In genomic region chr19:970695-971094, GRCh38 we compare ENCODE assay signal across 9 cellular contexts. TPM values are rescaled to one million over a fixed set of nuclear protein-coding genes. Genes with fewer than 3 reads are reported as not detected.
DNase-seq lines count a peak whose midpoint lies in the region; ATAC-seq and TF ChIP-seq lines count a peak whose summit lies in the region.
"Had no signal": no experiment of that assay in that cellular context is flagged by ENCODE, and none has a peak within 500 bp of the region (broad histone marks: within the 10 kb centered on the region; RNA-seq: fewer than 3 reads in every experiment).

No MANE protein-coding gene starts in this region.

- H3K27ac ChIP-seq in OCI-LY3 (ENCODE audit: low read length) (no peak overlapping the region), smooth muscle cell (ENCODE audit: low read depth) (no peak overlapping the region), aorta (ENCODE audit: low read depth in 1 of 2, low read length in 2 of 2) (no peak overlapping the region)
- H3K27ac ChIP-seq: sigmoid colon had no signal

- TF ChIP-seq CTCF in OCI-LY3 (IDR thresholded peaks at IDR 0.05; ENCODE audit: low read depth, low read length) (peak; percentile 61), smooth muscle cell (IDR thresholded peaks at IDR 0.05; ENCODE audit: borderline replicate concordance, insufficient read depth, poor library complexity, severe bottlenecking) (peak; percentile 94)

- H3K4me2 ChIP-seq in OCI-LY3 (ENCODE audit: low read length) (no peak overlapping the region), smooth muscle cell (no peak overlapping the region)

- H3K9ac ChIP-seq in OCI-LY3 (ENCODE audit: low read length) (no peak overlapping the region), smooth muscle cell (ENCODE audit: low read depth) (no peak overlapping the region)

- H3K9me3 ChIP-seq in OCI-LY3 (ENCODE audit: insufficient read depth, low read length) (peaks cover 5% of the 10 kb centered on the region; the same call in 1 of the 2 replicates), smooth muscle cell (replicated peaks; ENCODE audit: low read depth) (no peaks in the 10 kb centered on the region), aorta (ENCODE audit: control insufficient read depth, low read length) (peaks cover 3% of the 10 kb centered on the region)

- ATAC-seq in activated T-cell treated with anti-CD3 and anti-CD28 coated beads, Interleukin-2, amount 50 U/mL, for 72 hours (replicated peaks in 1 of 2) = no peak
- ATAC-seq in aorta (ENCODE audit: low FRiP score) = no peak
- no peak for ATAC-seq in naive thymus-derived CD8-positive, alpha-beta T cell

- H2AFZ ChIP-seq in OCI-LY3 (ENCODE audit: low read depth, low read length) = no peak overlapping the region
- H2AFZ ChIP-seq in smooth muscle cell (ENCODE audit: low read depth) = no peak overlapping the region

- H3K27me3 Mint-ChIP-seq in activated T-cell treated with anti-CD3 and anti-CD28 coated beads, Interleukin-2, amount 50 U/mL, for 72 hours (ENCODE audit: low read depth) = no peaks in the 10 kb centered on the region
- H3K27me3 Mint-ChIP-seq in naive thymus-derived CD8-positive, alpha-beta T cell = no peaks in the 10 kb centered on the region

- H3K9me3 Mint-ChIP-seq in activated T-cell treated with anti-CD3 and anti-CD28 coated beads, Interleukin-2, amount 50 U/mL, for 72 hours = peaks cover 0 to 2% of the 10 kb centered on the region in 2 donors
- H3K9me3 Mint-ChIP-seq in naive thymus-derived CD8-positive, alpha-beta T cell = peaks cover 0 to 9% (median 0%) of the 10 kb centered on the region in 9 donors

- H3K27me3 ChIP-seq in OCI-LY3 (ENCODE audit: low read depth, low read length) (no peaks in the 10 kb centered on the region), smooth muscle cell (ENCODE audit: low read depth) (no peaks in the 10 kb centered on the region), aorta (ENCODE audit: control insufficient read depth in 1 of 2, insufficient read depth in 2 of 2, low read length in 1 of 2) (no peaks in the 10 kb centered on the region)
- H3K27me3 ChIP-seq: sigmoid colon had no signal

- peaks cover 3% of the 10 kb centered on the region for H3F3A ChIP-seq in smooth muscle cell (ENCODE audit: low read depth)

- H3K27ac Mint-ChIP-seq in activated T-cell treated with anti-CD3 and anti-CD28 coated beads, Interleukin-2, amount 50 U/mL, for 72 hours = peak overlapping the region; percentile 85
- H3K27ac Mint-ChIP-seq in naive thymus-derived CD8-positive, alpha-beta T cell = peak overlapping the region in 2 of 10 donors; percentile 9 to 91

- H3K4me1 ChIP-seq in OCI-LY3 (ENCODE audit: low read length) (no peaks in the 10 kb centered on the region), smooth muscle cell (ENCODE audit: low read depth) (no peaks in the 10 kb centered on the region), aorta (ENCODE audit: control insufficient read depth in 1 of 2, insufficient read depth in 2 of 2, low read length in 2 of 2) (no peaks in the 10 kb centered on the region)
- H3K4me1 ChIP-seq: sigmoid colon had no signal

- H3K36me3 Mint-ChIP-seq in activated T-cell treated with anti-CD3 and anti-CD28 coated beads, Interleukin-2, amount 50 U/mL, for 72 hours (ENCODE audit: insufficient read depth in 2 of 2) = peaks cover 5 to 25% of the 10 kb centered on the region in 2 donors
- peaks cover 2 to 14% (median 4%) of the 10 kb centered on the region in 3 donors for H3K36me3 Mint-ChIP-seq in naive thymus-derived CD8-positive, alpha-beta T cell

- POLR2A ChIA-PET in naive thymus-derived CD8-positive, alpha-beta T cell (lab: Charles Lee) = interaction anchor here (0.7 to 1.1 kb wide), 2 partner anchors 13 to 194 kb away, joined by 4 to 6 read pairs; partner anchors contain the start of gene WDR18

- no peaks in the 10 kb centered on the region for H3K4me1 Mint-ChIP-seq in activated T-cell treated with anti-CD3 and anti-CD28 coated beads, Interleukin-2, amount 50 U/mL, for 72 hours (ENCODE audit: low read depth)
- no peaks in the 10 kb centered on the region for H3K4me1 Mint-ChIP-seq in naive thymus-derived CD8-positive, alpha-beta T cell

- H3K79me2 ChIP-seq in OCI-LY3 (ENCODE audit: low read length) (no peaks in the 10 kb centered on the region), smooth muscle cell (ENCODE audit: low read depth) (peaks cover 37% of the 10 kb centered on the region)

- TF ChIP-seq POLR2A in erythroblast (IDR thresholded peaks at IDR 0.05; ENCODE audit: low read length) = no peak

- peaks cover 44% of the 10 kb centered on the region for H3K36me3 ChIP-seq in OCI-LY3 (replicated peaks; ENCODE audit: low read depth, low read length)
- peaks cover 15% of the 10 kb centered on the region for H3K36me3 ChIP-seq in smooth muscle cell (ENCODE audit: low read depth)
- H3K36me3 ChIP-seq in aorta (ENCODE audit: control insufficient read depth in 1 of 2, insufficient read depth in 2 of 2, low read length in 1 of 2) = no peaks in the 10 kb centered on the region

- no peak for DNase-seq in activated T-cell treated with anti-CD3 and anti-CD28 coated beads, Interleukin-2, amount 50 U/mL, for 72 hours
- no peak for DNase-seq in activated T-cell treated with anti-CD3 and anti-CD28 coated beads, Interleukin-2, amount 50 U/mL, for 48 hours
- DNase-seq in erythroblast (lab: John Stamatoyannopoulos, UW) = peak; percentile 68 to 72
- DNase-seq in smooth muscle cell (lab: John Stamatoyannopoulos, UW; ENCODE audit: unreplicated experiment) = no peak
- no peak for DNase-seq in aorta
- DNase-seq in posterior cingulate gyrus = no peak
- DNase-seq in naive thymus-derived CD8-positive, alpha-beta T cell = no peak
- DNase-seq: sigmoid colon had no signal

- WGBS in smooth muscle cell (ENCODE audit: low lambda C conversion rate) = 93% methylated on average over 14 of the region's 14 CpGs
- 94% methylated on average over 14 of the region's 14 CpGs for WGBS in aorta, 2 donors

- H4K20me1 ChIP-seq in OCI-LY3 (ENCODE audit: insufficient read depth, low read length) (no peaks in the 10 kb centered on the region), smooth muscle cell (ENCODE audit: low read depth) (peaks cover 10% of the 10 kb centered on the region)

- H3K4me3 ChIP-seq in OCI-LY3 (ENCODE audit: low read length) = no peak overlapping the region
- no peak overlapping the region for H3K4me3 ChIP-seq in smooth muscle cell
- no peak overlapping the region for H3K4me3 ChIP-seq in aorta (ENCODE audit: low read length in 2 of 2)
- H3K4me3 ChIP-seq: sigmoid colon had no signal

- intact Hi-C loops in aorta (cut with DNase I) = no loop called here
- intact Hi-C loops in posterior cingulate gyrus (cut with DNase I) = no loop called here

- no peak overlapping the region for H3K4me3 Mint-ChIP-seq in activated T-cell treated with anti-CD3 and anti-CD28 coated beads, Interleukin-2, amount 50 U/mL, for 72 hours
- no peak overlapping the region for H3K4me3 Mint-ChIP-seq in naive thymus-derived CD8-positive, alpha-beta T cell

RNA-seq across cellular contexts. Expression of gene WDR18, which starts 13.4 kb away (rescaled TPM):
- 10 to 100 TPM; 59.6 TPM for total RNA-seq in activated T-cell treated with anti-CD3 and anti-CD28 coated beads, Interleukin-2, amount 50 U/mL, for 72 hours
- total RNA-seq in smooth muscle cell (33.8 and 69.4 TPM in 2 replicates), aorta (10 to 100 TPM; 15.5 to 16.1 TPM)
- polyA plus RNA-seq in smooth muscle cell (153 and 160 TPM in 2 replicates), aorta (10 to 100 TPM; 20.9 to 68.8 TPM)
- total RNA-seq in naive thymus-derived CD8-positive, alpha-beta T cell = 10 to 100 TPM; 50.6 to 54.1 TPM
- polyA plus RNA-seq in naive thymus-derived CD8-positive, alpha-beta T cell = 10 to 100 TPM; 51.2 to 72.7 (median 64.1) TPM

RNA-seq across cellular contexts. Expression of gene GRIN3B, which starts 29.5 kb away (rescaled TPM):
- under 1 TPM; 0.10 to 0.35 TPM for total RNA-seq in activated T-cell treated with anti-CD3 and anti-CD28 coated beads, Interleukin-2, amount 50 U/mL, for 72 hours
- total RNA-seq in smooth muscle cell (1.2 and 12.6 TPM in 2 replicates), aorta (1 to 10 TPM in 1 of 2 donors, under 1 TPM in 1; 0.10 to 1.3 TPM)
- polyA plus RNA-seq in smooth muscle cell (1.2 and 3.6 TPM in 2 replicates), aorta (not detected)
- total RNA-seq in naive thymus-derived CD8-positive, alpha-beta T cell = not detected
- polyA plus RNA-seq in naive thymus-derived CD8-positive, alpha-beta T cell = not detected

RNA-seq across cellular contexts. Expression of gene ARID3A, which starts 44.9 kb away (rescaled TPM):
- 10 to 100 TPM; 31.7 to 34.0 TPM for total RNA-seq in activated T-cell treated with anti-CD3 and anti-CD28 coated beads, Interleukin-2, amount 50 U/mL, for 72 hours
- total RNA-seq in smooth muscle cell (50.3 TPM in 2 replicates), aorta (10 to 100 TPM in 1 of 2 donors, 1 to 10 TPM in 1; 9.3 to 13.8 TPM)
- polyA plus RNA-seq in smooth muscle cell (45.7 and 75.2 TPM in 2 replicates), aorta (1 to 10 TPM in 1 of 2 donors, under 1 TPM in 1; 0.97 to 1.3 TPM)
- total RNA-seq in naive thymus-derived CD8-positive, alpha-beta T cell = 1 to 10 TPM; 3.5 to 5.0 TPM
- polyA plus RNA-seq in naive thymus-derived CD8-positive, alpha-beta T cell = under 1 TPM; 0.09 to 0.58 (median 0.16) TPM

RNA-seq across cellular contexts. Expression of gene TMEM259, which starts 50.2 kb away (rescaled TPM):
- total RNA-seq in activated T-cell treated with anti-CD3 and anti-CD28 coated beads, Interleukin-2, amount 50 U/mL, for 72 hours = 100 to 1,000 TPM; 125 to 127 TPM
- total RNA-seq in smooth muscle cell (112 and 133 TPM in 2 replicates), aorta (100 to 1,000 TPM; 118 to 142 TPM)
- polyA plus RNA-seq in smooth muscle cell (232 and 301 TPM in 2 replicates), aorta (100 to 1,000 TPM in 1 of 2 donors, 10 to 100 TPM in 1; 50.1 to 434 TPM)
- total RNA-seq in naive thymus-derived CD8-positive, alpha-beta T cell = 100 to 1,000 TPM; 331 to 365 TPM
- polyA plus RNA-seq in naive thymus-derived CD8-positive, alpha-beta T cell = 10 to 100 TPM; 37.9 to 77.0 (median 52.0) TPM

RNA-seq across cellular contexts. Expression of gene RNU6-2, which starts 50.6 kb away (rescaled TPM):
- not detected for total RNA-seq in activated T-cell treated with anti-CD3 and anti-CD28 coated beads, Interleukin-2, amount 50 U/mL, for 72 hours
- not detected in 2 replicates for total RNA-seq in smooth muscle cell
- not detected in 2 replicates for polyA plus RNA-seq in smooth muscle cell
- not detected for total RNA-seq in aorta
- not detected for polyA plus RNA-seq in aorta
- total RNA-seq in naive thymus-derived CD8-positive, alpha-beta T cell = not detected
- not detected for polyA plus RNA-seq in naive thymus-derived CD8-positive, alpha-beta T cell
- total RNA-seq: sigmoid colon had no signal
- polyA plus RNA-seq: sigmoid colon had no signal

Comparison
In these comparisons a context has a peak if more than half of its experiments do, and no peak if none do; other contexts are left out.
1. DNase-seq: peak in erythroblast (2 of 2); none in activated T-cell treated with anti-CD3 and anti-CD28 coated beads, Interleukin-2, amount 50 U/mL, for 72 hours (0 of 2), activated T-cell treated with anti-CD3 and anti-CD28 coated beads, Interleukin-2, amount 50 U/mL, for 48 hours (0 of 2), smooth muscle cell (single experiment), aorta (0 of 2), posterior cingulate gyrus (0 of 10) and naive thymus-derived CD8-positive, alpha-beta T cell (0 of 10).